ENCODE assay signal across 1 cellular context in genomic region chr11:116194156-116194904, GRCh38.
TF ChIP-seq lines count a peak whose summit lies in the region.

No MANE protein-coding gene starts in this region.

TF ChIP-seq in H1, 55 proteins besides CTCF, POLR2A, EP300 and RAD21 (continued from another document):
- TF ChIP-seq CHD7 (IDR thresholded peaks at IDR 0.05; ENCODE audit: insufficient replicate concordance, low read length) (no peak), SAP30 (IDR thresholded peaks at IDR 0.05; ENCODE audit: insufficient read depth, insufficient replicate concordance, low read length) (peak; percentile 17)
